Comparison of ENCODE assay signal across 21 cellular contexts in genomic region chr21:35705888-35706287, GRCh38.
DNase-seq lines count a peak whose midpoint lies in the region; ATAC-seq, FAIRE-seq and TF ChIP-seq lines count a peak whose summit lies in the region.
"Had no signal": no experiment of that assay in that cellular context is flagged by ENCODE, and none has a peak within 500 bp of the region (broad histone marks: within the 10 kb centered on the region; RNA-seq: fewer than 3 reads in every experiment).

No MANE protein-coding gene starts in this region.

- intact Hi-C loops in body of pancreas (cut with DNase I) (no loop called here), pancreas (cut with DNase I) (no loop called here)

- H3K9me3 ChIP-seq in A549 (no peaks in the 10 kb centered on the region), body of pancreas (no peaks in the 10 kb centered on the region), pancreas (no peaks in the 10 kb centered on the region)

- TF ChIP-seq CTCF in A549 (IDR thresholded peaks at IDR 0.05) (no peak), body of pancreas (IDR thresholded peaks at IDR 0.05) (peak in 2 of 7 experiments; percentile 15 to 18), pancreas (IDR thresholded peaks at IDR 0.05) (no peak)

- H3K4me1 ChIP-seq in A549 (no peaks in the 10 kb centered on the region), body of pancreas (peaks cover 37% of the 10 kb centered on the region), pancreas (peaks cover 5 to 17% (median 9%) of the 10 kb centered on the region in 3 donors)

- H3K4me3 ChIP-seq in A549 (no peak overlapping the region), body of pancreas (no peak overlapping the region), pancreas (no peak overlapping the region)
- H3K4me3 ChIP-seq: GM12878, GM23248 had no signal

- WGBS in A549 (ENCODE audit: missing lambda C conversion rate): 5% methylated on average over 1 of the region's 1 CpG
- WGBS in body of pancreas, 2 donors: 88 to 93% methylated on average over 1 of the region's 1 CpG
- WGBS in pancreas, 2 donors: 96 to 100% methylated on average over 1 of the region's 1 CpG

- no peak for TF ChIP-seq EP300 in A549 (IDR thresholded peaks at IDR 0.05)

- in situ Hi-C loops in G401 (cut with HindIII; ENCODE audit: low sequenced_read_pairs): no loop called here

- no peak for TF ChIP-seq RAD21 in A549 (conservative IDR thresholded peaks at IDR 0.05 in 1 of 2, IDR thresholded peaks at IDR 0.05 in 1 of 2)

- H3K27me3 ChIP-seq in body of pancreas: no peaks in the 10 kb centered on the region
- H3K27me3 ChIP-seq in pancreas: no peaks in the 10 kb centered on the region

- no peak for TF ChIP-seq POLR2A in A549 (IDR thresholded peaks at IDR 0.05; ENCODE audit: low read length)
- no peak for TF ChIP-seq POLR2A in body of pancreas (IDR thresholded peaks at IDR 0.05)

- H3K4me2 ChIP-seq in A549: no peak overlapping the region

- POLR2A ChIA-PET in A549 (lab: Yijun Ruan, JAX): no interaction called here

- ATAC-seq in A549: no peak
- ATAC-seq in body of pancreas: peak; percentile 7
- peak; percentile 30 to 55 (median 35) for ATAC-seq in pancreas
- ATAC-seq: GM12878 had no signal

- H3K36me3 ChIP-seq in body of pancreas (replicated peaks in 1 of 2; ENCODE audit: insufficient read depth in 1 of 2, low read depth in 2 of 2) (no peaks in the 10 kb centered on the region), pancreas (no peaks in the 10 kb centered on the region)

- no peak for FAIRE-seq in A549 (lab: Jason Lieb, UNC)
- no peak for FAIRE-seq in pancreas (lab: Jason Lieb, UNC)
- FAIRE-seq: A204.1, GM12878, GM19239, H1 had no signal

- CTCF ChIA-PET in A549 (lab: Yijun Ruan, JAX): no interaction called here

- DNase-seq in A549 (ENCODE audit: low read depth in 1 of 2, low spot score in 1 of 2) (no peak), G401 (ENCODE audit: low spot score) (peak; percentile 73), body of pancreas (peak in 3 of 4 donors; percentile 17 to 24 (median 21)), pancreas (no peak), DMS79 treated with DMSO at 0.1 percent for 48 hours (lab: John Stamatoyannopoulos, UW) (no peak), NCI-H82 treated with DMSO at 0.1 percent for 48 hours (lab: John Stamatoyannopoulos, UW; ENCODE audit: unreplicated experiment) (no peak)
- DNase-seq: ACHN; AML-193; C1 segment of cervical spinal cord; Calu3; CD4-positive, alpha-beta memory T cell; COR-L47; DND-41; GDM1; GM23248; H7; HCEC 1CT had no signal

- H3K27ac ChIP-seq in A549: no peak overlapping the region
- H3K27ac ChIP-seq in body of pancreas: peak overlapping the region; percentile 84 to 90 (median 84)
- peak overlapping the region; percentile 29 to 81 (median 70) for H3K27ac ChIP-seq in pancreas
- H3K27ac ChIP-seq: GM23248 had no signal

TF ChIP-seq in A549, 52 proteins besides CTCF, POLR2A, EP300 and RAD21:
- peak; percentile 42 for TF ChIP-seq MAFK (IDR thresholded peaks at IDR 0.05; ENCODE audit: partially characterized antibody)
- TF ChIP-seq CEBPB (IDR thresholded peaks at IDR 0.05): no peak

Comparison
In these comparisons a context has a peak if more than half of its experiments do, and no peak if none do; other contexts are left out.
1. ATAC-seq: peak in body of pancreas (single experiment) and pancreas (4 of 4); none in A549 (0 of 2).
2. DNase-seq: peak in G401 (single experiment) and body of pancreas (3 of 4); none in A549 (0 of 2), pancreas (0 of 6), DMS79 treated with DMSO at 0.1 percent for 48 hours (single experiment) and NCI-H82 treated with DMSO at 0.1 percent for 48 hours (single experiment).
3. H3K27ac ChIP-seq: peak in body of pancreas (4 of 4) and pancreas (4 of 4); none in A549 (0 of 2).